ENCODE assay signal across 1 cellular context in the genomic region with DNA sequence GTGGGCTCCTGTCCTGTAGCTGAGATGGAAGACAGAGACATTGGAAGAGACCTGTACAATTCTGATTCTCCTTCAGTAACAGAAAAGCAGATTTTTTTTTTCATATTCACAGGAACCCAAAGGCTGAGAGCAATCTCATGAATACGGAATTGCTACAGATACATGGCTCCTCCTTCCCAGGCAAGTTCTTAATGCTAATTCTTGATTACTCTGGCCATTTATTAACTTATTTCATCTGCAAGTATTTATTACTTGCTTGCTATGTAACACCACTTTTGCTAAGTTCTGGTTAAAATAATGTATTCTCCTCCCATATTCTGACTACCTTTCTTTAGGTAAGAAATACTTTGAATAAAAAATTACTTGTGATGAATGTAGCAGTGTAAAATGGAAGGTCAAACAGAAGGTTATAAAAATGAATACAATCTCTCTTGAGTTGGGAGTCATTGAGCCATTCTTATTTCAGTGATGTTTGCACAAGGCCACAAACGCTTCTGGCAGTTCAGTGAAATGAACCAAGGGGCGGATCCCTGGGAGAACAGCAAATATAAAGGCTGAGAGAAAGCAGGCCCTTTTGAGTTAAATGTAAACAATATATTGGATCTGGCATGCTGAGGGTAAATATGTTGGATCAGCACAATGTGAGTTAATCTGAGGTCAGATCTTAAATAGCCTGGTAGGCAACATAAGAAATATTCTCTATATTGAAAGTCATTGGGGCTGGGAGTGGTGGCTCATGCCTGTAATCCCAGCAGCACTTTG.
TF ChIP-seq lines count a peak whose summit lies in the region.

No MANE protein-coding gene starts in this region.

TF ChIP-seq in HepG2, 621 proteins besides CTCF, POLR2A, EP300 and RAD21 (continued from another document and continues in another):
- TF ChIP-seq CBFB (CRISPR knock-in tag; IDR thresholded peaks at IDR 0.05), result peak; percentile 91; the same call in 1 of the 2 replicates
- no peak for TF ChIP-seq ZNF569 (CRISPR knock-in tag; IDR thresholded peaks at IDR 0.05; ENCODE audit: borderline replicate concordance)
- TF ChIP-seq, protein P1, sequence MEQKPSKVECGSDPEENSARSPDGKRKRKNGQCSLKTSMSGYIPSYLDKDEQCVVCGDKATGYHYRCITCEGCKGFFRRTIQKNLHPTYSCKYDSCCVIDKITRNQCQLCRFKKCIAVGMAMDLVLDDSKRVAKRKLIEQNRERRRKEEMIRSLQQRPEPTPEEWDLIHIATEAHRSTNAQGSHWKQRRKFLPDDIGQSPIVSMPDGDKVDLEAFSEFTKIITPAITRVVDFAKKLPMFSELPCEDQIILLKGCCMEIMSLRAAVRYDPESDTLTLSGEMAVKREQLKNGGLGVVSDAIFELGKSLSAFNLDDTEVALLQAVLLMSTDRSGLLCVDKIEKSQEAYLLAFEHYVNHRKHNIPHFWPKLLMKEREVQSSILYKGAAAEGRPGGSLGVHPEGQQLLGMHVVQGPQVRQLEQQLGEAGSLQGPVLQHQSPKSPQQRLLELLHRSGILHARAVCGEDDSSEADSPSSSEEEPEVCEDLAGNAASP (CRISPR knock-in tag; IDR thresholded peaks at IDR 0.05; ENCODE audit: borderline replicate concordance), result peak; percentile 85; the same call in 1 of the 2 replicates
- no peak for TF ChIP-seq LCORL (IDR thresholded peaks at IDR 0.05)
- no peak for TF ChIP-seq LCORL (CRISPR knock-in tag; IDR thresholded peaks at IDR 0.05)
- TF ChIP-seq SAFB2 (CRISPR knock-in tag; IDR thresholded peaks at IDR 0.05; ENCODE audit: borderline replicate concordance, low read depth), result no peak
- no peak for TF ChIP-seq TBP (CRISPR knock-in tag; IDR thresholded peaks at IDR 0.05)
- no peak for TF ChIP-seq ZNF747 (CRISPR knock-in tag; IDR thresholded peaks at IDR 0.05; ENCODE audit: borderline replicate concordance)
- peak; percentile 33; the same call in 1 of the 2 replicates for TF ChIP-seq CREM (IDR thresholded peaks at IDR 0.05)
- no peak for TF ChIP-seq CREM (CRISPR knock-in tag; IDR thresholded peaks at IDR 0.05)
- no peak for TF ChIP-seq NRL (CRISPR knock-in tag; IDR thresholded peaks at IDR 0.05; ENCODE audit: borderline replicate concordance)
- TF ChIP-seq, protein P2, sequence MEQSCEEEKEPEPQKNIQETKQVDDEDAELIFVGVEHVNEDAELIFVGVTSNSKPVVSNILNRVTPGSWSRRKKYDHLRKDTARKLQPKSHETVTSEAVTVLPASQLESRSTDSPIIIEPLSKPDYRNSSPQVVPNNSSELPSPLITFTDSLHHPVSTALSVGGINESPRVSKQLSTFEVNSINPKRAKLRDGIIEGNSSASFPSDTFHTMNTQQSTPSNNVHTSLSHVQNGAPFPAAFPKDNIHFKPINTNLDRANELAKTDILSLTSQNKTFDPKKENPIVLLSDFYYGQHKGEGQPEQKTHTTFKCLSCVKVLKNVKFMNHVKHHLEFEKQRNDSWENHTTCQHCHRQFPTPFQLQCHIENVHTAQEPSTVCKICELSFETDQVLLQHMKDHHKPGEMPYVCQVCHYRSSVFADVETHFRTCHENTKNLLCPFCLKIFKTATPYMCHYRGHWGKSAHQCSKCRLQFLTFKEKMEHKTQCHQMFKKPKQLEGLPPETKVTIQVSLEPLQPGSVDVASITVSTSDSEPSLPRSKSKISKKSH (CRISPR knock-in tag; IDR thresholded peaks at IDR 0.05; ENCODE audit: borderline replicate concordance), result no peak
- TF ChIP-seq ZNF891 (CRISPR knock-in tag; IDR thresholded peaks at IDR 0.05), result no peak
- TF ChIP-seq ZNF337 (CRISPR knock-in tag; IDR thresholded peaks at IDR 0.05; ENCODE audit: borderline replicate concordance, low read depth), result no peak
- TF ChIP-seq TCF7L2 (IDR thresholded peaks at IDR 0.05; ENCODE audit: low read depth, low read length), result no peak
- no peak for TF ChIP-seq ZNF260 (CRISPR knock-in tag; IDR thresholded peaks at IDR 0.05; ENCODE audit: borderline replicate concordance, low read depth)
- no peak for TF ChIP-seq MEIS2 (CRISPR knock-in tag; IDR thresholded peaks at IDR 0.05)
- TF ChIP-seq HES4 (CRISPR knock-in tag; IDR thresholded peaks at IDR 0.05; ENCODE audit: borderline replicate concordance), result no peak
- no peak for TF ChIP-seq ZNF570 (CRISPR knock-in tag; IDR thresholded peaks at IDR 0.05; ENCODE audit: borderline replicate concordance)
- TF ChIP-seq, protein P3, sequence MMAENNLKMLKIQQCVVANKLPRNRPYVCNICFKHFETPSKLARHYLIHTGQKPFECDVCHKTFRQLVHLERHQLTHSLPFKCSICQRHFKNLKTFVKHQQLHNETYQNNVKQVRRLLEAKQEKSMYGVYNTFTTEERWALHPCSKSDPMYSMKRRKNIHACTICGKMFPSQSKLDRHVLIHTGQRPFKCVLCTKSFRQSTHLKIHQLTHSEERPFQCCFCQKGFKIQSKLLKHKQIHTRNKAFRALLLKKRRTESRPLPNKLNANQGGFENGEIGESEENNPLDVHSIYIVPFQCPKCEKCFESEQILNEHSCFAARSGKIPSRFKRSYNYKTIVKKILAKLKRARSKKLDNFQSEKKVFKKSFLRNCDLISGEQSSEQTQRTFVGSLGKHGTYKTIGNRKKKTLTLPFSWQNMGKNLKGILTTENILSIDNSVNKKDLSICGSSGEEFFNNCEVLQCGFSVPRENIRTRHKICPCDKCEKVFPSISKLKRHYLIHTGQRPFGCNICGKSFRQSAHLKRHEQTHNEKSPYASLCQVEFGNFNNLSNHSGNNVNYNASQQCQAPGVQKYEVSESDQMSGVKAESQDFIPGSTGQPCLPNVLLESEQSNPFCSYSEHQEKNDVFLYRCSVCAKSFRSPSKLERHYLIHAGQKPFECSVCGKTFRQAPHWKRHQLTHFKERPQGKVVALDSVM (CRISPR knock-in tag; IDR thresholded peaks at IDR 0.05), result no peak
- TF ChIP-seq, protein P4, sequence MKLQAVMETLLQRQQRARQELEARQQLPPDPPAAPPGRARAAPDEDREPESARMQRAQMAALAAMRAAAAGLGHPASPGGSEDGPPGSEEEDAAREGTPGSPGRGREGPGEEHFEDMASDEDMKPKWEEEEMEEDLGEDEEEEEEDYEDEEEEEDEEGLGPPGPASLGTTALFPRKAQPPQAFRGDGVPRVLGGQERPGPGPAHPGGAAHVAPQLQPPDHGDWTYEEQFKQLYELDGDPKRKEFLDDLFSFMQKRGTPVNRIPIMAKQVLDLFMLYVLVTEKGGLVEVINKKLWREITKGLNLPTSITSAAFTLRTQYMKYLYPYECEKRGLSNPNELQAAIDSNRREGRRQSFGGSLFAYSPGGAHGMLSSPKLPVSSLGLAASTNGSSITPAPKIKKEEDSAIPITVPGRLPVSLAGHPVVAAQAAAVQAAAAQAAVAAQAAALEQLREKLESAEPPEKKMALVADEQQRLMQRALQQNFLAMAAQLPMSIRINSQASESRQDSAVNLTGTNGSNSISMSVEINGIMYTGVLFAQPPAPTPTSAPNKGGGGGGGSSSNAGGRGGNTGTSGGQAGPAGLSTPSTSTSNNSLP (IDR thresholded peaks at IDR 0.05; ENCODE audit: low read depth, low read length), result peak; percentile 76; the same call in 1 of the 2 replicates
- TF ChIP-seq KMT2A (CRISPR knock-in tag; IDR thresholded peaks at IDR 0.05), result no peak
- no peak for TF ChIP-seq AGO1 (IDR thresholded peaks at IDR 0.05; ENCODE audit: low read depth, low read length, poor library complexity, severe bottlenecking)
- TF ChIP-seq, protein P5, sequence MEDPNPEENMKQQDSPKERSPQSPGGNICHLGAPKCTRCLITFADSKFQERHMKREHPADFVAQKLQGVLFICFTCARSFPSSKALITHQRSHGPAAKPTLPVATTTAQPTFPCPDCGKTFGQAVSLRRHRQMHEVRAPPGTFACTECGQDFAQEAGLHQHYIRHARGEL (CRISPR knock-in tag; IDR thresholded peaks at IDR 0.05), result no peak
- no peak for TF ChIP-seq MTF1 (CRISPR knock-in tag; IDR thresholded peaks at IDR 0.05)
- TF ChIP-seq ZNF562 (CRISPR knock-in tag; IDR thresholded peaks at IDR 0.05; ENCODE audit: borderline replicate concordance), result no peak
- no peak for TF ChIP-seq SPEN (CRISPR knock-in tag; IDR thresholded peaks at IDR 0.05; ENCODE audit: low read depth)
- TF ChIP-seq ZNF333 (CRISPR knock-in tag; IDR thresholded peaks at IDR 0.05; ENCODE audit: borderline replicate concordance), result no peak
- peak; percentile 59; the same call in 1 of the 2 replicates for TF ChIP-seq SOX5 (CRISPR knock-in tag; IDR thresholded peaks at IDR 0.05; ENCODE audit: borderline replicate concordance)
- TF ChIP-seq, protein P6, sequence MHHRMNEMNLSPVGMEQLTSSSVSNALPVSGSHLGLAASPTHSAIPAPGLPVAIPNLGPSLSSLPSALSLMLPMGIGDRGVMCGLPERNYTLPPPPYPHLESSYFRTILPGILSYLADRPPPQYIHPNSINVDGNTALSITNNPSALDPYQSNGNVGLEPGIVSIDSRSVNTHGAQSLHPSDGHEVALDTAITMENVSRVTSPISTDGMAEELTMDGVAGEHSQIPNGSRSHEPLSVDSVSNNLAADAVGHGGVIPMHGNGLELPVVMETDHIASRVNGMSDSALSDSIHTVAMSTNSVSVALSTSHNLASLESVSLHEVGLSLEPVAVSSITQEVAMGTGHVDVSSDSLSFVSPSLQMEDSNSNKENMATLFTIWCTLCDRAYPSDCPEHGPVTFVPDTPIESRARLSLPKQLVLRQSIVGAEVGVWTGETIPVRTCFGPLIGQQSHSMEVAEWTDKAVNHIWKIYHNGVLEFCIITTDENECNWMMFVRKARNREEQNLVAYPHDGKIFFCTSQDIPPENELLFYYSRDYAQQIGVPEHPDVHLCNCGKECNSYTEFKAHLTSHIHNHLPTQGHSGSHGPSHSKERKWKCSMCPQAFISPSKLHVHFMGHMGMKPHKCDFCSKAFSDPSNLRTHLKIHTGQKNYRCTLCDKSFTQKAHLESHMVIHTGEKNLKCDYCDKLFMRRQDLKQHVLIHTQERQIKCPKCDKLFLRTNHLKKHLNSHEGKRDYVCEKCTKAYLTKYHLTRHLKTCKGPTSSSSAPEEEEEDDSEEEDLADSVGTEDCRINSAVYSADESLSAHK (CRISPR knock-in tag; IDR thresholded peaks at IDR 0.05; ENCODE audit: borderline replicate concordance), result no peak
- no peak for TF ChIP-seq RBFOX2 (IDR thresholded peaks at IDR 0.05; ENCODE audit: low read depth, low read length)
- no peak for TF ChIP-seq ZFP90 (CRISPR knock-in tag; IDR thresholded peaks at IDR 0.05; ENCODE audit: borderline replicate concordance)
- TF ChIP-seq, protein P7, sequence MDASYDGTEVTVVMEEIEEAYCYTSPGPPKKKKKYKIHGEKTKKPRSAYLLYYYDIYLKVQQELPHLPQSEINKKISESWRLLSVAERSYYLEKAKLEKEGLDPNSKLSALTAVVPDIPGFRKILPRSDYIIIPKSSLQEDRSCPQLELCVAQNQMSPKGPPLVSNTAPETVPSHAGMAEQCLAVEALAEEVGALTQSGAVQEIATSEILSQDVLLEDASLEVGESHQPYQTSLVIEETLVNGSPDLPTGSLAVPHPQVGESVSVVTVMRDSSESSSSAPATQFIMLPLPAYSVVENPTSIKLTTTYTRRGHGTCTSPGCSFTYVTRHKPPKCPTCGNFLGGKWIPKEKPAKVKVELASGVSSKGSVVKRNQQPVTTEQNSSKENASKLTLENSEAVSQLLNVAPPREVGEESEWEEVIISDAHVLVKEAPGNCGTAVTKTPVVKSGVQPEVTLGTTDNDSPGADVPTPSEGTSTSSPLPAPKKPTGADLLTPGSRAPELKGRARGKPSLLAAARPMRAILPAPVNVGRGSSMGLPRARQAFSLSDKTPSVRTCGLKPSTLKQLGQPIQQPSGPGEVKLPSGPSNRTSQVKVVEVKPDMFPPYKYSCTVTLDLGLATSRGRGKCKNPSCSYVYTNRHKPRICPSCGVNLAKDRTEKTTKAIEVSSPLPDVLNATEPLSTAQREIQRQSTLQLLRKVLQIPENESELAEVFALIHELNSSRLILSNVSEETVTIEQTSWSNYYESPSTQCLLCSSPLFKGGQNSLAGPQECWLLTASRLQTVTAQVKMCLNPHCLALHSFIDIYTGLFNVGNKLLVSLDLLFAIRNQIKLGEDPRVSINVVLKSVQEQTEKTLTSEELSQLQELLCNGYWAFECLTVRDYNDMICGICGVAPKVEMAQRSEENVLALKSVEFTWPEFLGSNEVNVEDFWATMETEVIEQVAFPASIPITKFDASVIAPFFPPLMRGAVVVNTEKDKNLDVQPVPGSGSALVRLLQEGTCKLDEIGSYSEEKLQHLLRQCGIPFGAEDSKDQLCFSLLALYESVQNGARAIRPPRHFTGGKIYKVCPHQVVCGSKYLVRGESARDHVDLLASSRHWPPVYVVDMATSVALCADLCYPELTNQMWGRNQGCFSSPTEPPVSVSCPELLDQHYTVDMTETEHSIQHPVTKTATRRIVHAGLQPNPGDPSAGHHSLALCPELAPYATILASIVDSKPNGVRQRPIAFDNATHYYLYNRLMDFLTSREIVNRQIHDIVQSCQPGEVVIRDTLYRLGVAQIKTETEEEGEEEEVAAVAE (CRISPR knock-in tag; IDR thresholded peaks at IDR 0.05; ENCODE audit: borderline replicate concordance), result no peak
- TF ChIP-seq, protein P8, sequence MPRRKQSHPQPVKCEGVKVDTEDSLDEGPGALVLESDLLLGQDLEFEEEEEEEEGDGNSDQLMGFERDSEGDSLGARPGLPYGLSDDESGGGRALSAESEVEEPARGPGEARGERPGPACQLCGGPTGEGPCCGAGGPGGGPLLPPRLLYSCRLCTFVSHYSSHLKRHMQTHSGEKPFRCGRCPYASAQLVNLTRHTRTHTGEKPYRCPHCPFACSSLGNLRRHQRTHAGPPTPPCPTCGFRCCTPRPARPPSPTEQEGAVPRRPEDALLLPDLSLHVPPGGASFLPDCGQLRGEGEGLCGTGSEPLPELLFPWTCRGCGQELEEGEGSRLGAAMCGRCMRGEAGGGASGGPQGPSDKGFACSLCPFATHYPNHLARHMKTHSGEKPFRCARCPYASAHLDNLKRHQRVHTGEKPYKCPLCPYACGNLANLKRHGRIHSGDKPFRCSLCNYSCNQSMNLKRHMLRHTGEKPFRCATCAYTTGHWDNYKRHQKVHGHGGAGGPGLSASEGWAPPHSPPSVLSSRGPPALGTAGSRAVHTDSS (CRISPR knock-in tag; conservative IDR thresholded peaks at IDR 0.05), result no peak
- no peak for TF ChIP-seq BRD4 (CRISPR knock-in tag; IDR thresholded peaks at IDR 0.05)
- TF ChIP-seq, protein P9, sequence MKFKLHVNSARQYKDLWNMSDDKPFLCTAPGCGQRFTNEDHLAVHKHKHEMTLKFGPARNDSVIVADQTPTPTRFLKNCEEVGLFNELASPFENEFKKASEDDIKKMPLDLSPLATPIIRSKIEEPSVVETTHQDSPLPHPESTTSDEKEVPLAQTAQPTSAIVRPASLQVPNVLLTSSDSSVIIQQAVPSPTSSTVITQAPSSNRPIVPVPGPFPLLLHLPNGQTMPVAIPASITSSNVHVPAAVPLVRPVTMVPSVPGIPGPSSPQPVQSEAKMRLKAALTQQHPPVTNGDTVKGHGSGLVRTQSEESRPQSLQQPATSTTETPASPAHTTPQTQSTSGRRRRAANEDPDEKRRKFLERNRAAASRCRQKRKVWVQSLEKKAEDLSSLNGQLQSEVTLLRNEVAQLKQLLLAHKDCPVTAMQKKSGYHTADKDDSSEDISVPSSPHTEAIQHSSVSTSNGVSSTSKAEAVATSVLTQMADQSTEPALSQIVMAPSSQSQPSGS (CRISPR knock-in tag; IDR thresholded peaks at IDR 0.05), result peak; percentile 13; the same call in 1 of the 2 replicates
- no peak for TF ChIP-seq SRF (IDR thresholded peaks at IDR 0.05; ENCODE audit: low read depth, low read length)
- TF ChIP-seq, protein P10, sequence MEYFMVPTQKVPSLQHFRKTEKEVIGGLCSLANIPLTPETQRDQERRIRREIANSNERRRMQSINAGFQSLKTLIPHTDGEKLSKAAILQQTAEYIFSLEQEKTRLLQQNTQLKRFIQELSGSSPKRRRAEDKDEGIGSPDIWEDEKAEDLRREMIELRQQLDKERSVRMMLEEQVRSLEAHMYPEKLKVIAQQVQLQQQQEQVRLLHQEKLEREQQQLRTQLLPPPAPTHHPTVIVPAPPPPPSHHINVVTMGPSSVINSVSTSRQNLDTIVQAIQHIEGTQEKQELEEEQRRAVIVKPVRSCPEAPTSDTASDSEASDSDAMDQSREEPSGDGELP (IDR thresholded peaks at IDR 0.05; ENCODE audit: borderline replicate concordance, low read depth), result no peak
